In genomic region chr17:44981221-44981968, GRCh38 we compare ENCODE assay signal across 1 cellular context.
A peak's percentile ranks its signal among the peaks of the same experiment; 100 is the strongest.
TF ChIP-seq lines count a peak whose summit lies in the region.

No MANE protein-coding gene starts in this region.

TF ChIP-seq in HepG2, 621 proteins besides CTCF, POLR2A, EP300 and RAD21 (continued from another document and continues in another):
- no peak for TF ChIP-seq ZHX1 (CRISPR knock-in tag; IDR thresholded peaks at IDR 0.05; ENCODE audit: low read depth)
- no peak for TF ChIP-seq KDM2A (CRISPR knock-in tag; IDR thresholded peaks at IDR 0.05; ENCODE audit: borderline replicate concordance, low read depth)
- TF ChIP-seq, protein P1, sequence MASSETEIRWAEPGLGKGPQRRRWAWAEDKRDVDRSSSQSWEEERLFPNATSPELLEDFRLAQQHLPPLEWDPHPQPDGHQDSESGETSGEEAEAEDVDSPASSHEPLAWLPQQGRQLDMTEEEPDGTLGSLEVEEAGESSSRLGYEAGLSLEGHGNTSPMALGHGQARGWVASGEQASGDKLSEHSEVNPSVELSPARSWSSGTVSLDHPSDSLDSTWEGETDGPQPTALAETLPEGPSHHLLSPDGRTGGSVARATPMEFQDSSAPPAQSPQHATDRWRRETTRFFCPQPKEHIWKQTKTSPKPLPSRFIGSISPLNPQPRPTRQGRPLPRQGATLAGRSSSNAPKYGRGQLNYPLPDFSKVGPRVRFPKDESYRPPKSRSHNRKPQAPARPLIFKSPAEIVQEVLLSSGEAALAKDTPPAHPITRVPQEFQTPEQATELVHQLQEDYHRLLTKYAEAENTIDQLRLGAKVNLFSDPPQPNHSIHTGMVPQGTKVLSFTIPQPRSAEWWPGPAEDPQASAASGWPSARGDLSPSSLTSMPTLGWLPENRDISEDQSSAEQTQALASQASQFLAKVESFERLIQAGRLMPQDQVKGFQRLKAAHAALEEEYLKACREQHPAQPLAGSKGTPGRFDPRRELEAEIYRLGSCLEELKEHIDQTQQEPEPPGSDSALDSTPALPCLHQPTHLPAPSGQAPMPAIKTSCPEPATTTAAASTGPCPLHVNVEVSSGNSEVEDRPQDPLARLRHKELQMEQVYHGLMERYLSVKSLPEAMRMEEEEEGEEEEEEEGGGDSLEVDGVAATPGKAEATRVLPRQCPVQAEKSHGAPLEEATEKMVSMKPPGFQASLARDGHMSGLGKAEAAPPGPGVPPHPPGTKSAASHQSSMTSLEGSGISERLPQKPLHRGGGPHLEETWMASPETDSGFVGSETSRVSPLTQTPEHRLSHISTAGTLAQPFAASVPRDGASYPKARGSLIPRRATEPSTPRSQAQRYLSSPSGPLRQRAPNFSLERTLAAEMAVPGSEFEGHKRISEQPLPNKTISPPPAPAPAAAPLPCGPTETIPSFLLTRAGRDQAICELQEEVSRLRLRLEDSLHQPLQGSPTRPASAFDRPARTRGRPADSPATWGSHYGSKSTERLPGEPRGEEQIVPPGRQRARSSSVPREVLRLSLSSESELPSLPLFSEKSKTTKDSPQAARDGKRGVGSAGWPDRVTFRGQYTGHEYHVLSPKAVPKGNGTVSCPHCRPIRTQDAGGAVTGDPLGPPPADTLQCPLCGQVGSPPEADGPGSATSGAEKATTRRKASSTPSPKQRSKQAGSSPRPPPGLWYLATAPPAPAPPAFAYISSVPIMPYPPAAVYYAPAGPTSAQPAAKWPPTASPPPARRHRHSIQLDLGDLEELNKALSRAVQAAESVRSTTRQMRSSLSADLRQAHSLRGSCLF (CRISPR knock-in tag; IDR thresholded peaks at IDR 0.05; ENCODE audit: borderline replicate concordance) = no peak
- no peak for TF ChIP-seq PBX3 (CRISPR knock-in tag; IDR thresholded peaks at IDR 0.05; ENCODE audit: borderline replicate concordance)
- no peak for TF ChIP-seq SRF (IDR thresholded peaks at IDR 0.05; ENCODE audit: low read depth, low read length)
- TF ChIP-seq, protein P2, sequence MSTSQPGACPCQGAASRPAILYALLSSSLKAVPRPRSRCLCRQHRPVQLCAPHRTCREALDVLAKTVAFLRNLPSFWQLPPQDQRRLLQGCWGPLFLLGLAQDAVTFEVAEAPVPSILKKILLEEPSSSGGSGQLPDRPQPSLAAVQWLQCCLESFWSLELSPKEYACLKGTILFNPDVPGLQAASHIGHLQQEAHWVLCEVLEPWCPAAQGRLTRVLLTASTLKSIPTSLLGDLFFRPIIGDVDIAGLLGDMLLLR (CRISPR knock-in tag; IDR thresholded peaks at IDR 0.05) = no peak
- TF ChIP-seq HMG20B (CRISPR knock-in tag; conservative IDR thresholded peaks at IDR 0.05) = peak; percentile 88
- TF ChIP-seq YEATS2 (CRISPR knock-in tag; IDR thresholded peaks at IDR 0.05; ENCODE audit: borderline replicate concordance) = peak; percentile 61; the same call in 1 of the 2 replicates
- 0 out of 2 replicates have a peak, but pooled peaks have one; percentile 29 for TF ChIP-seq ZNF816 (CRISPR knock-in tag; IDR thresholded peaks at IDR 0.05; ENCODE audit: borderline replicate concordance)
- no peak for TF ChIP-seq ZNF766 (CRISPR knock-in tag; IDR thresholded peaks at IDR 0.05; ENCODE audit: borderline replicate concordance)
- peak; percentile 27; the same call in 1 of the 2 replicates for TF ChIP-seq PITX1 (CRISPR knock-in tag; IDR thresholded peaks at IDR 0.05)
- peak; percentile 20; the same call in 1 of the 2 replicates for TF ChIP-seq GABPB1 (CRISPR knock-in tag; IDR thresholded peaks at IDR 0.05)
- peak; percentile 44; the same call in 1 of the 2 replicates for TF ChIP-seq BCL6 (CRISPR knock-in tag; IDR thresholded peaks at IDR 0.05)
- TF ChIP-seq MED1 (CRISPR knock-in tag; IDR thresholded peaks at IDR 0.05) = peak; percentile 39; the same call in 1 of the 2 replicates
- no peak for TF ChIP-seq THAP9 (CRISPR knock-in tag; IDR thresholded peaks at IDR 0.05; ENCODE audit: borderline replicate concordance)
- peak; percentile 71 for TF ChIP-seq GATAD2A (CRISPR knock-in tag; IDR thresholded peaks at IDR 0.05)
- TF ChIP-seq SAP130 (CRISPR knock-in tag; IDR thresholded peaks at IDR 0.05; ENCODE audit: low read depth) = peak; percentile 63
- TF ChIP-seq, protein P3, sequence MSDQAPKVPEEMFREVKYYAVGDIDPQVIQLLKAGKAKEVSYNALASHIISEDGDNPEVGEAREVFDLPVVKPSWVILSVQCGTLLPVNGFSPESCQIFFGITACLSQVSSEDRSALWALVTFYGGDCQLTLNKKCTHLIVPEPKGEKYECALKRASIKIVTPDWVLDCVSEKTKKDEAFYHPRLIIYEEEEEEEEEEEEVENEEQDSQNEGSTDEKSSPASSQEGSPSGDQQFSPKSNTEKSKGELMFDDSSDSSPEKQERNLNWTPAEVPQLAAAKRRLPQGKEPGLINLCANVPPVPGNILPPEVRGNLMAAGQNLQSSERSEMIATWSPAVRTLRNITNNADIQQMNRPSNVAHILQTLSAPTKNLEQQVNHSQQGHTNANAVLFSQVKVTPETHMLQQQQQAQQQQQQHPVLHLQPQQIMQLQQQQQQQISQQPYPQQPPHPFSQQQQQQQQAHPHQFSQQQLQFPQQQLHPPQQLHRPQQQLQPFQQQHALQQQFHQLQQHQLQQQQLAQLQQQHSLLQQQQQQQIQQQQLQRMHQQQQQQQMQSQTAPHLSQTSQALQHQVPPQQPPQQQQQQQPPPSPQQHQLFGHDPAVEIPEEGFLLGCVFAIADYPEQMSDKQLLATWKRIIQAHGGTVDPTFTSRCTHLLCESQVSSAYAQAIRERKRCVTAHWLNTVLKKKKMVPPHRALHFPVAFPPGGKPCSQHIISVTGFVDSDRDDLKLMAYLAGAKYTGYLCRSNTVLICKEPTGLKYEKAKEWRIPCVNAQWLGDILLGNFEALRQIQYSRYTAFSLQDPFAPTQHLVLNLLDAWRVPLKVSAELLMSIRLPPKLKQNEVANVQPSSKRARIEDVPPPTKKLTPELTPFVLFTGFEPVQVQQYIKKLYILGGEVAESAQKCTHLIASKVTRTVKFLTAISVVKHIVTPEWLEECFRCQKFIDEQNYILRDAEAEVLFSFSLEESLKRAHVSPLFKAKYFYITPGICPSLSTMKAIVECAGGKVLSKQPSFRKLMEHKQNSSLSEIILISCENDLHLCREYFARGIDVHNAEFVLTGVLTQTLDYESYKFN (CRISPR knock-in tag; conservative IDR thresholded peaks at IDR 0.05) = peak; percentile 55
- 0 out of 2 replicates have a peak, but pooled peaks have one; percentile 37 for TF ChIP-seq XBP1 (CRISPR knock-in tag; IDR thresholded peaks at IDR 0.05)
- no peak for TF ChIP-seq U2AF1 (optimal IDR thresholded peaks at IDR 0.05; ENCODE audit: low read depth, low read length)
- no peak for TF ChIP-seq SP5 (CRISPR knock-in tag; IDR thresholded peaks at IDR 0.05; ENCODE audit: borderline replicate concordance, low read depth)
- TF ChIP-seq, protein P4, sequence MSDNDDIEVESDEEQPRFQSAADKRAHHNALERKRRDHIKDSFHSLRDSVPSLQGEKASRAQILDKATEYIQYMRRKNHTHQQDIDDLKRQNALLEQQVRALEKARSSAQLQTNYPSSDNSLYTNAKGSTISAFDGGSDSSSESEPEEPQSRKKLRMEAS (IDR thresholded peaks at IDR 0.05) = no peak
- peak; percentile 34; the same call in 1 of the 2 replicates for TF ChIP-seq ZNF263 (CRISPR knock-in tag; IDR thresholded peaks at IDR 0.05)
- peak; percentile 80 for TF ChIP-seq ATF3 (CRISPR knock-in tag; IDR thresholded peaks at IDR 0.05)
- no peak for TF ChIP-seq LRRFIP1 (CRISPR knock-in tag; conservative IDR thresholded peaks at IDR 0.05)
- TF ChIP-seq, protein P5, sequence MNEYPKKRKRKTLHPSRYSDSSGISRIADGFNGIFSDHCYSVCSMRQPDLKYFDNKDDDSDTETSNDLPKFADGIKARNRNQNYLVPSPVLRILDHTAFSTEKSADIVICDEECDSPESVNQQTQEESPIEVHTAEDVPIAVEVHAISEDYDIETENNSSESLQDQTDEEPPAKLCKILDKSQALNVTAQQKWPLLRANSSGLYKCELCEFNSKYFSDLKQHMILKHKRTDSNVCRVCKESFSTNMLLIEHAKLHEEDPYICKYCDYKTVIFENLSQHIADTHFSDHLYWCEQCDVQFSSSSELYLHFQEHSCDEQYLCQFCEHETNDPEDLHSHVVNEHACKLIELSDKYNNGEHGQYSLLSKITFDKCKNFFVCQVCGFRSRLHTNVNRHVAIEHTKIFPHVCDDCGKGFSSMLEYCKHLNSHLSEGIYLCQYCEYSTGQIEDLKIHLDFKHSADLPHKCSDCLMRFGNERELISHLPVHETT (CRISPR knock-in tag; conservative IDR thresholded peaks at IDR 0.05) = 0 out of 2 replicates have a peak, but pooled peaks have one; percentile 31
- TF ChIP-seq MBNL3 (CRISPR knock-in tag; conservative IDR thresholded peaks at IDR 0.05) = no peak
- TF ChIP-seq NFKBIZ (CRISPR knock-in tag; IDR thresholded peaks at IDR 0.05) = 0 out of 2 replicates have a peak, but pooled peaks have one; percentile 23
